In genomic region chr1:94514095-94514727, GRCh38 we compare ENCODE assay signal across 8 cellular contexts. TPM values are rescaled to one million over a fixed set of nuclear protein-coding genes. Genes with fewer than 3 reads are reported as not detected.
DNase-seq lines count a peak whose midpoint lies in the region; ATAC-seq and TF ChIP-seq lines count a peak whose summit lies in the region.

No MANE protein-coding gene starts in this region.

- peaks cover 8% of the 10 kb centered on the region for H3K4me1 Mint-ChIP-seq in endodermal cell

- H3K36me3 ChIP-seq in PC-3 (ENCODE audit: low read depth, low read length) (no peaks in the 10 kb centered on the region; the same call in 1 of the 2 replicates), endodermal cell (ENCODE audit: control insufficient read depth, insufficient read depth, low read length) (peaks cover 4% of the 10 kb centered on the region), neuronal stem cell (replicated peaks in 1 of 2; ENCODE audit: control insufficient read depth in 2 of 2, insufficient read depth in 2 of 2, low read length in 2 of 2) (peaks cover 0 to 11% of the 10 kb centered on the region in 2 donors)

- no TSS peak for BruUV-seq in PC-3 (replicated peaks; lab: Mats Ljungman, UMichigan)

- H2BK5ac ChIP-seq in neuronal stem cell (ENCODE audit: low read length), result no peak overlapping the region

- H3K4ac ChIP-seq in neuronal stem cell (ENCODE audit: low read length), result no peak overlapping the region

- H3K79me2 ChIP-seq in PC-3 (ENCODE audit: low read length), result no peaks in the 10 kb centered on the region

- CTCF ChIA-PET in PC-3 (lab: Charles Lee), result interaction anchor here (0.6 to 0.7 kb wide), 3 partner anchors 138 to 528 kb away, joined by 3 to 5 read pairs (median 4); no protein-coding TSS in a partner anchor

- H3K14ac ChIP-seq in neuronal stem cell (ENCODE audit: low read length), result no peak overlapping the region

- H3K27ac ChIP-seq in PC-3 (ENCODE audit: low read length) (no peak overlapping the region), endodermal cell (ENCODE audit: low read depth, low read length) (no peak overlapping the region), neuronal stem cell (replicated peaks; ENCODE audit: low read length) (no peak overlapping the region)

- H3K4me2 ChIP-seq in PC-3 (ENCODE audit: low read length) (no peak overlapping the region), neuronal stem cell (ENCODE audit: insufficient read depth, low read length, poor library complexity, severe bottlenecking) (no peak overlapping the region)

- WGBS in endodermal cell (ENCODE audit: insufficient coverage in 1 of 2, insufficient read length in 1 of 2), 2 experiments, result 50% methylated on average over 2 of the region's 2 CpGs
- WGBS in neuronal stem cell (ENCODE audit: extremely low coverage in 2 of 2, insufficient read length in 2 of 2, insufficient replicate concordance in 1 of 2), 2 donors, result no CpG with 5 or more reads among the region's 2 CpGs

- no peak overlapping the region for H4K91ac ChIP-seq in neuronal stem cell (ENCODE audit: low read depth, low read length, poor library complexity)

- no peaks in the 10 kb centered on the region for H3K9me2 ChIP-seq in PC-3 (replicated peaks; ENCODE audit: low read length)

- no peaks in the 10 kb centered on the region for H3K79me1 ChIP-seq in neuronal stem cell (ENCODE audit: low read depth, low read length)

- peaks cover 3% of the 10 kb centered on the region for H3K9me3 Mint-ChIP-seq in endodermal cell

- intact Hi-C loops in PC-3 (cut with micrococcal nuclease), result loop anchor here (1.0 kb wide), 1 partner anchor 291 kb away; no protein-coding TSS in a partner anchor

- peak; percentile 85 for TF ChIP-seq CTCF in PC-3 (conservative IDR thresholded peaks at IDR 0.05; ENCODE audit: low read depth, low read length)
- TF ChIP-seq CTCF in endodermal cell (conservative IDR thresholded peaks at IDR 0.05), result peak; percentile 86

- H2AK5ac ChIP-seq in neuronal stem cell (ENCODE audit: low read depth, low read length), result no peak overlapping the region

- no peak overlapping the region for H2BK120ac ChIP-seq in neuronal stem cell (ENCODE audit: low read depth, low read length)

- no peaks in the 10 kb centered on the region for H3K27me3 Mint-ChIP-seq in endodermal cell (ENCODE audit: insufficient read depth)

- H3K9me3 ChIP-seq in PC-3 (ENCODE audit: low read length) (no peaks in the 10 kb centered on the region), endodermal cell (ENCODE audit: control insufficient read depth, low read length) (no peaks in the 10 kb centered on the region), neuronal stem cell (replicated peaks in 1 of 2; ENCODE audit: control insufficient read depth in 2 of 2, insufficient read depth in 1 of 2, low read depth in 1 of 2, low read length in 2 of 2) (no peaks in the 10 kb centered on the region)

- H3K4me3 Mint-ChIP-seq in endodermal cell, result no peak overlapping the region

- H3K27me3 ChIP-seq in PC-3 (ENCODE audit: low read length) (no peaks in the 10 kb centered on the region), endodermal cell (ENCODE audit: control insufficient read depth, insufficient read depth, low read length, poor library complexity, severe bottlenecking) (no peaks in the 10 kb centered on the region), neuronal stem cell (ENCODE audit: control insufficient read depth in 3 of 3, insufficient read depth in 3 of 3, low read depth in 1 of 3, low read length in 3 of 3) (no peaks in the 10 kb centered on the region)

- H3K18ac ChIP-seq in neuronal stem cell (ENCODE audit: low read length), result no peak overlapping the region

- H3K4me1 ChIP-seq in PC-3 (ENCODE audit: insufficient read depth, low read length), result no peaks in the 10 kb centered on the region
- H3K4me1 ChIP-seq in endodermal cell (ENCODE audit: control insufficient read depth, insufficient read depth, low read length), result no peaks in the 10 kb centered on the region
- no peaks in the 10 kb centered on the region for H3K4me1 ChIP-seq in neuronal stem cell (ENCODE audit: control insufficient read depth in 2 of 2, insufficient read depth in 1 of 2, low read depth in 1 of 2, low read length in 2 of 2)

- peak; percentile 52 for ATAC-seq in GM18861 (IDR thresholded peaks at IDR 0.05; ENCODE audit: unreplicated experiment)
- ATAC-seq in PC-3, result peak; percentile 63; the same call in 1 of the 2 replicates
- no peak for ATAC-seq in HG03460 (IDR thresholded peaks at IDR 0.05; ENCODE audit: unreplicated experiment)

- POLR2A ChIA-PET in PC-3 (lab: Charles Lee; ENCODE audit: unreplicated experiment), result no interaction called here

- H4K8ac ChIP-seq in neuronal stem cell (ENCODE audit: low read depth, low read length), result no peak overlapping the region

- H4K20me1 ChIP-seq in PC-3 (ENCODE audit: low read length), result no peaks in the 10 kb centered on the region

- no peak overlapping the region for H3K23ac ChIP-seq in neuronal stem cell (ENCODE audit: low read depth, low read length, poor library complexity)

- H2AFZ ChIP-seq in PC-3 (ENCODE audit: low read length) (no peak overlapping the region), neuronal stem cell (ENCODE audit: low read length) (no peak overlapping the region)

- no peaks in the 10 kb centered on the region for H3F3A ChIP-seq in PC-3 (ENCODE audit: low read length, unreplicated experiment)

- H3K4me3 ChIP-seq in PC-3 (ENCODE audit: low read length) (no peak overlapping the region), endodermal cell (ENCODE audit: low read length) (no peak overlapping the region), neuronal stem cell (ENCODE audit: low read length in 2 of 2) (no peak overlapping the region)

- DNase-seq in AML-193 (lab: John Stamatoyannopoulos, UW), result peak; percentile 15 to 23
- peak; percentile 53 for DNase-seq in PC-3
- peak; percentile 70 for DNase-seq in endodermal cell
- peak; percentile 30 for DNase-seq in neuronal stem cell (ENCODE audit: low spot score)
- DNase-seq in EL, result no peak
- DNase-seq in NCI-H446 treated with DMSO at 0.1 percent for 48 hours (lab: John Stamatoyannopoulos, UW), result no peak

- no peak overlapping the region for H3K9ac ChIP-seq in PC-3 (ENCODE audit: low read length)
- no peak overlapping the region for H3K9ac ChIP-seq in endodermal cell (ENCODE audit: extremely low read depth, low read length, poor library complexity, severe bottlenecking)
- H3K9ac ChIP-seq in neuronal stem cell (ENCODE audit: low read depth, low read length, poor library complexity), result no peak overlapping the region

- H2BK15ac ChIP-seq in neuronal stem cell (ENCODE audit: low read length), result no peak overlapping the region

- peaks cover 12% of the 10 kb centered on the region for H3K36me3 Mint-ChIP-seq in endodermal cell (ENCODE audit: low read depth)

- H3K27ac Mint-ChIP-seq in endodermal cell, result no peak overlapping the region

- H2BK12ac ChIP-seq in neuronal stem cell (ENCODE audit: low read length), result no peak overlapping the region

RNA-seq across cellular contexts. Expression of gene F3, which starts 27.3 kb away (rescaled TPM):
- 8.0 and 8.5 TPM in 2 replicates for total RNA-seq in PC-3 (2014; rRNA removed)
- 10 to 100 TPM; 27.6 to 38.1 TPM for total RNA-seq in endodermal cell
- 13.1 TPM for polyA plus RNA-seq in endodermal cell (2013, experiment 1 of 2)
- 11.4 TPM for polyA plus RNA-seq in endodermal cell (2013, experiment 2 of 2)
- polyA plus RNA-seq in neuronal stem cell (2013, experiment 1 of 2), result 8.1 TPM
- 7.8 TPM for polyA plus RNA-seq in neuronal stem cell (2013, experiment 2 of 2)

Comparison
In these comparisons a context has a peak if more than half of its experiments do, and no peak if none do; other contexts are left out.
1. DNase-seq: peak in AML-193 (2 of 2), PC-3 (single experiment), endodermal cell (single experiment) and neuronal stem cell (single experiment); none in EL (single experiment) and NCI-H446 treated with DMSO at 0.1 percent for 48 hours (single experiment).